Comparison of ENCODE assay signal across 16 cellular contexts in genomic region chr14:55572578-55572977, GRCh38. TPM values are rescaled to one million over a fixed set of nuclear protein-coding genes. Genes with fewer than 3 reads are reported as not detected.
DNase-seq lines count a peak whose midpoint lies in the region; ATAC-seq, FAIRE-seq and TF ChIP-seq lines count a peak whose summit lies in the region.
"Had no signal": no experiment of that assay in that cellular context is flagged by ENCODE, and none has a peak within 500 bp of the region (broad histone marks: within the 10 kb centered on the region; RNA-seq: fewer than 3 reads in every experiment).

No MANE protein-coding gene starts in this region.

- intact Hi-C loops in Panc1 (cut with micrococcal nuclease; ENCODE audit: unreplicated experiment): loop anchor here (10.0 kb wide), 1 partner anchor 358 kb away; no protein-coding TSS in a partner anchor

- no peak for TF ChIP-seq CTCF in Panc1 (IDR thresholded peaks at IDR 0.05)
- TF ChIP-seq CTCF in fibroblast of pulmonary artery (IDR thresholded peaks at IDR 0.05; ENCODE audit: low read length, missing control alignments): no peak

- TF ChIP-seq POLR2A in H54 (IDR thresholded peaks at IDR 0.05; ENCODE audit: low read depth, low read length): no peak

- DNase-seq in DMS153 (lab: John Stamatoyannopoulos, UW) (peak; percentile 92), NCI-H1417 treated with DMSO at 0.1 percent for 48 hours (lab: John Stamatoyannopoulos, UW) (peak; percentile 10), Panc1 (ENCODE audit: low read depth, low spot score) (no peak), fibroblast of pulmonary artery (ENCODE audit: low read depth) (peak; percentile 45), DMS 273 (lab: John Stamatoyannopoulos, UW; ENCODE audit: unreplicated experiment) (no peak), germinal center (ENCODE audit: low spot score) (no peak), midbrain (lab: John Stamatoyannopoulos, UW) (no peak), H54 (ENCODE audit: insufficient read length, low spot score) (no peak)
- DNase-seq: activated naive CD4-positive, alpha-beta T cell treated with anti-CD3 and anti-CD28 coated beads for 36 hours; naive B cell; NCI-H446; SIG-M5 had no signal

- no peak for FAIRE-seq in H54 (lab: Jason Lieb, UNC)
- FAIRE-seq: endometrium, GM12892, TTC549 had no signal

- peaks cover 28% of the 10 kb centered on the region for H3K4me1 ChIP-seq in Panc1 (ENCODE audit: control insufficient read depth, insufficient read depth, low read length)

- no TSS peak for BruUV-seq in Panc1 (replicated peaks; lab: Mats Ljungman, UMichigan)

- CTCF ChIA-PET in Panc1 (lab: Charles Lee): no interaction called here

- POLR2A ChIA-PET in Panc1 (lab: Charles Lee): no interaction called here

- in situ Hi-C loops in Panc1 (cut with HindIII; ENCODE audit: low pct_unique_long_range_greater_than_20kb, low sequenced_read_pairs): no loop called here

- no peaks in the 10 kb centered on the region; the same call in 1 of the 2 replicates for H3K36me3 ChIP-seq in Panc1 (ENCODE audit: control insufficient read depth, insufficient read depth, low read length)

- no peaks in the 10 kb centered on the region for H3K9me3 ChIP-seq in Panc1 (ENCODE audit: control insufficient read depth, insufficient read depth, low read depth, low read length)

- H3K27me3 ChIP-seq in Panc1 (ENCODE audit: control insufficient read depth, insufficient read depth, low read length): no peaks in the 10 kb centered on the region

- H3K27ac ChIP-seq in Panc1 (ENCODE audit: low read length): peak overlapping the region; percentile 76
- H3K27ac ChIP-seq: KMS-11 had no signal

- peak; percentile 70 for ATAC-seq in Panc1

- H3K4me3 ChIP-seq in Panc1 (ENCODE audit: low read depth in 2 of 2, low read length in 2 of 2) (no peak overlapping the region), fibroblast of pulmonary artery (replicated peaks; ENCODE audit: low read depth, low read length) (no peak overlapping the region)

RNA-seq across cellular contexts. Expression of gene KTN1, which starts 7.4 kb away (rescaled TPM):
- 310 TPM for total RNA-seq in Panc1 (2021; ENCODE audit: unreplicated experiment)
- 139 TPM for polyA plus RNA-seq in Panc1 (2012; ENCODE audit: insufficient read length)

Comparison
In these comparisons a context has a peak if more than half of its experiments do, and no peak if none do; other contexts are left out.
1. DNase-seq: peak in DMS153 (single experiment), NCI-H1417 treated with DMSO at 0.1 percent for 48 hours (single experiment) and fibroblast of pulmonary artery (single experiment); none in Panc1 (single experiment), DMS 273 (single experiment), germinal center (single experiment), midbrain (single experiment) and H54 (single experiment).